In genomic region chr2:101820519-101820918, GRCh38 we compare ENCODE assay signal across 11 cellular contexts.
DNase-seq lines count a peak whose midpoint lies in the region; ATAC-seq and TF ChIP-seq lines count a peak whose summit lies in the region.
"Had no signal": no experiment of that assay in that cellular context is flagged by ENCODE, and none has a peak within 500 bp of the region (broad histone marks: within the 10 kb centered on the region; RNA-seq: fewer than 3 reads in every experiment).

No MANE protein-coding gene starts in this region.

- H3K36me3 Mint-ChIP-seq in activated CD4-positive, alpha-beta memory T cell treated with anti-CD3 and anti-CD28 coated beads for 36 hours, result no peaks in the 10 kb centered on the region
- peaks cover 1% of the 10 kb centered on the region for H3K36me3 Mint-ChIP-seq in activated CD4-positive, alpha-beta memory T cell treated with anti-CD3 and anti-CD28 coated beads, Interleukin-2, amount 10 ng/mL, durations not matched to agents 7 days and 5 days (ENCODE audit: low read depth)

- H3K4me3 ChIP-seq in smooth muscle cell (no peak overlapping the region), body of pancreas (no peak overlapping the region)
- H3K4me3 ChIP-seq: BLaER1 treated with 17β-estradiol and CSF1 and Interleukin-3, amounts not matched to agents 10 nM and 100 nM had no signal

- H3K27me3 Mint-ChIP-seq in activated CD4-positive, alpha-beta memory T cell treated with anti-CD3 and anti-CD28 coated beads for 36 hours, result no peaks in the 10 kb centered on the region
- H3K27me3 Mint-ChIP-seq in activated CD4-positive, alpha-beta memory T cell treated with anti-CD3 and anti-CD28 coated beads, Interleukin-2, amount 10 ng/mL, durations not matched to agents 7 days and 5 days, result no peaks in the 10 kb centered on the region

- H3K36me3 ChIP-seq in smooth muscle cell (ENCODE audit: low read depth), result no peaks in the 10 kb centered on the region
- no peaks in the 10 kb centered on the region for H3K36me3 ChIP-seq in body of pancreas (replicated peaks in 1 of 2; ENCODE audit: insufficient read depth in 1 of 2, low read depth in 2 of 2)

- no peak overlapping the region for H3K4me3 Mint-ChIP-seq in activated CD4-positive, alpha-beta memory T cell treated with anti-CD3 and anti-CD28 coated beads for 36 hours
- no peak overlapping the region for H3K4me3 Mint-ChIP-seq in activated CD4-positive, alpha-beta memory T cell treated with anti-CD3 and anti-CD28 coated beads, Interleukin-2, amount 10 ng/mL, durations not matched to agents 7 days and 5 days

- no peak overlapping the region for H2AFZ ChIP-seq in smooth muscle cell (ENCODE audit: low read depth)

- H4K20me1 ChIP-seq in smooth muscle cell (ENCODE audit: low read depth), result peaks cover 82% of the 10 kb centered on the region

- H3K27ac ChIP-seq in smooth muscle cell (ENCODE audit: low read depth) (peak overlapping the region; percentile 87), body of pancreas (no peak overlapping the region)
- H3K27ac ChIP-seq: BLaER1 treated with 17β-estradiol and CSF1 and Interleukin-3, amounts not matched to agents 10 nM and 100 nM; HL-60 had no signal

- no peak for TF ChIP-seq POLR2A in body of pancreas (IDR thresholded peaks at IDR 0.05)

- ATAC-seq in esophagus mucosa (peak; percentile 95), body of pancreas (no peak), GM18873 (IDR thresholded peaks at IDR 0.05; ENCODE audit: low FRiP score, unreplicated experiment) (no peak)

- peaks cover 51% of the 10 kb centered on the region for H3K4me1 ChIP-seq in smooth muscle cell (ENCODE audit: low read depth)
- peaks cover 31% of the 10 kb centered on the region for H3K4me1 ChIP-seq in body of pancreas

- peaks cover 94% of the 10 kb centered on the region for H3K79me2 ChIP-seq in smooth muscle cell (ENCODE audit: low read depth)

- 0% methylated on average over 4 of the region's 4 CpGs for WGBS in smooth muscle cell (ENCODE audit: low lambda C conversion rate)
- 86 to 93% methylated on average over 4 of the region's 4 CpGs for WGBS in body of pancreas, 2 donors

- no peaks in the 10 kb centered on the region for H3K9me3 Mint-ChIP-seq in activated CD4-positive, alpha-beta memory T cell treated with anti-CD3 and anti-CD28 coated beads for 36 hours
- H3K9me3 Mint-ChIP-seq in activated CD4-positive, alpha-beta memory T cell treated with anti-CD3 and anti-CD28 coated beads, Interleukin-2, amount 10 ng/mL, durations not matched to agents 7 days and 5 days, result no peaks in the 10 kb centered on the region

- H3K4me2 ChIP-seq in smooth muscle cell, result peak overlapping the region; percentile 42

- H3K27ac Mint-ChIP-seq in activated CD4-positive, alpha-beta memory T cell treated with anti-CD3 and anti-CD28 coated beads for 36 hours, result no peak overlapping the region
- no peak overlapping the region for H3K27ac Mint-ChIP-seq in activated CD4-positive, alpha-beta memory T cell treated with anti-CD3 and anti-CD28 coated beads, Interleukin-2, amount 10 ng/mL, durations not matched to agents 7 days and 5 days

- H3K4me1 Mint-ChIP-seq in activated CD4-positive, alpha-beta memory T cell treated with anti-CD3 and anti-CD28 coated beads for 36 hours (ENCODE audit: low read depth), result peaks cover 71% of the 10 kb centered on the region
- peaks cover 26% of the 10 kb centered on the region for H3K4me1 Mint-ChIP-seq in activated CD4-positive, alpha-beta memory T cell treated with anti-CD3 and anti-CD28 coated beads, Interleukin-2, amount 10 ng/mL, durations not matched to agents 7 days and 5 days

- intact Hi-C loops in activated CD4-positive, alpha-beta memory T cell treated with anti-CD3 and anti-CD28 coated beads for 36 hours (cut with micrococcal nuclease), result loop anchor here (5.0 to 10.0 kb wide), 2 partner anchors 38 to 476 kb away; no protein-coding TSS in a partner anchor
- intact Hi-C loops in body of pancreas (cut with DNase I), result no loop called here

- peaks cover 17% of the 10 kb centered on the region for H3F3A ChIP-seq in smooth muscle cell (ENCODE audit: low read depth)

- no peak overlapping the region for H3K9ac ChIP-seq in smooth muscle cell (ENCODE audit: low read depth)
- H3K9ac ChIP-seq: BLaER1 treated with 17β-estradiol and CSF1 and Interleukin-3, amounts not matched to agents 10 nM and 100 nM had no signal

- CTCF ChIA-PET in activated CD4-positive, alpha-beta memory T cell treated with anti-CD3 and anti-CD28 coated beads for 36 hours (lab: Charles Lee), result interaction anchor here (0.9 kb wide), 1 partner anchor 10 kb away, joined by 3 read pairs; no protein-coding TSS in a partner anchor
- CTCF ChIA-PET in activated CD4-positive, alpha-beta memory T cell treated with anti-CD3 and anti-CD28 coated beads, Interleukin-2, amount 10 ng/mL, durations not matched to agents 7 days and 5 days (lab: Charles Lee), result interaction anchor here (1.5 kb wide), 1 partner anchor 11 kb away, joined by 3 read pairs; no protein-coding TSS in a partner anchor

- H3K9me3 ChIP-seq in smooth muscle cell (replicated peaks; ENCODE audit: low read depth), result no peaks in the 10 kb centered on the region
- H3K9me3 ChIP-seq in body of pancreas, result no peaks in the 10 kb centered on the region
- H3K9me3 ChIP-seq: BLaER1 treated with 17β-estradiol and CSF1 and Interleukin-3, amounts not matched to agents 10 nM and 100 nM had no signal

- H3K27me3 ChIP-seq in smooth muscle cell (ENCODE audit: low read depth) (no peaks in the 10 kb centered on the region), body of pancreas (no peaks in the 10 kb centered on the region)
- H3K27me3 ChIP-seq: BLaER1 treated with 17β-estradiol and CSF1 and Interleukin-3, amounts not matched to agents 10 nM and 100 nM had no signal

- POLR2A ChIA-PET in activated CD4-positive, alpha-beta memory T cell treated with anti-CD3 and anti-CD28 coated beads for 36 hours (lab: Charles Lee), result no interaction called here
- POLR2A ChIA-PET in activated CD4-positive, alpha-beta memory T cell treated with anti-CD3 and anti-CD28 coated beads, Interleukin-2, amount 10 ng/mL, durations not matched to agents 7 days and 5 days (lab: Charles Lee), result no interaction called here

- peak; percentile 55 for DNase-seq in activated CD4-positive, alpha-beta memory T cell treated with anti-CD3 and anti-CD28 coated beads for 36 hours
- DNase-seq in activated CD4-positive, alpha-beta memory T cell treated with anti-CD3 and anti-CD28 coated beads, Interleukin-2, amount 10 ng/mL, durations not matched to agents 7 days and 5 days, result no peak
- DNase-seq in RPMI7951 (ENCODE audit: low read depth), result peak; percentile 83
- peak; percentile 8 for DNase-seq in smooth muscle cell (lab: John Stamatoyannopoulos, UW; ENCODE audit: unreplicated experiment)
- DNase-seq in body of pancreas, result no peak
- DNase-seq in GDM1 (lab: John Stamatoyannopoulos, UW), result no peak
- DNase-seq: activated gamma-delta T cell treated with Interleukin-2 at 50 U/mL for 16 hours had no signal

- no peak for TF ChIP-seq CTCF in smooth muscle cell (IDR thresholded peaks at IDR 0.05; ENCODE audit: borderline replicate concordance, insufficient read depth, poor library complexity, severe bottlenecking)
- TF ChIP-seq CTCF in body of pancreas (IDR thresholded peaks at IDR 0.05), result no peak

Comparison
In these comparisons a context has a peak if more than half of its experiments do, and no peak if none do; other contexts are left out.
1. DNase-seq: peak in activated CD4-positive, alpha-beta memory T cell treated with anti-CD3 and anti-CD28 coated beads for 36 hours (single experiment), RPMI7951 (single experiment) and smooth muscle cell (single experiment); none in activated CD4-positive, alpha-beta memory T cell treated with anti-CD3 and anti-CD28 coated beads, Interleukin-2, amount 10 ng/mL, durations not matched to agents 7 days and 5 days (single experiment), body of pancreas (0 of 4) and GDM1 (single experiment).